23 cellular contexts compared by ENCODE assay signal in the genomic region with DNA sequence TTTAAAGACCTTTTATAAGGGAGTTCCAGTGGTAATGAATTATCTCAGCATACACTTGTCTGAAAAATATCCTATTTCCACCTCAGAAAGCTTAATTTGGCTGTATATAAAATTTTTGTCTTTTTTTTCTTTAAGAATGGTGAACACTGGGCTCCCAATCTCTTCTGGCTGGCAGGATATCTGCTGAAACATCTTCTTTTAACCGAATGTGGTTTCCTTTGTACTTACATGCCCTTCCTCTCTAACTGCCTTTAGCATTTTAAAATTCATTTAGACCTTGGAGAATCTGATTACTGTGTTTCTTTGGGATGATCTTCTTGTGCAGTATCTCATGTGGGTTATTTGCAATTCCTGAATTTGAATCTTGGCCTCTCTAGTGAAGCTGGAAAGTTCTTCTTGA.
"Had no signal": no experiment of that assay in that cellular context is flagged by ENCODE, and none has a peak within 500 bp of the region (broad histone marks: within the 10 kb centered on the region; RNA-seq: fewer than 3 reads in every experiment).

No MANE protein-coding gene starts in this region.

- ATAC-seq: activated T-cell treated with anti-CD3 and anti-CD28 coated beads, Interleukin-2, amount 50 U/mL, for 72 hours; heart right ventricle; left lobe of liver; lower lobe of right lung; right lobe of liver; T-cell; upper lobe of right lung had no signal

- H3K4me3 Mint-ChIP-seq: activated CD4-positive, alpha-beta T cell treated with anti-CD3 and anti-CD28 coated beads, Interleukin-2, amount 10 ng/mL, durations not matched to agents 24 days and 14 days; activated naive CD4-positive, alpha-beta T cell treated with anti-CD3 and anti-CD28 coated beads, Interleukin-2, amount 10 ng/mL, durations not matched to agents 7 days and 5 days; activated T-cell treated with anti-CD3 and anti-CD28 coated beads, Interleukin-2, amount 50 U/mL, for 72 hours; brain; naive B cell; neural crest cell; stimulated activated naive CD8-positive, alpha-beta T cell treated with anti-CD3 and anti-CD28 coated beads, Interleukin-15, Interleukin-2, amounts not matched to agents 100 ng/mL and 50 ng/mL, for 24 hours; T-cell had no signal

- H3K27ac ChIP-seq: epithelial cell of prostate, heart right ventricle, lower lobe of right lung, right lobe of liver, skin epidermis, thyroid gland, upper lobe of right lung had no signal

- H3K27ac Mint-ChIP-seq: activated CD4-positive, alpha-beta T cell treated with anti-CD3 and anti-CD28 coated beads, Interleukin-2, amount 10 ng/mL, durations not matched to agents 24 days and 14 days; activated naive CD4-positive, alpha-beta T cell treated with anti-CD3 and anti-CD28 coated beads, Interleukin-2, amount 10 ng/mL, durations not matched to agents 7 days and 5 days; activated T-cell treated with anti-CD3 and anti-CD28 coated beads, Interleukin-2, amount 50 U/mL, for 72 hours; brain; naive B cell; stimulated activated naive CD8-positive, alpha-beta T cell treated with anti-CD3 and anti-CD28 coated beads, Interleukin-15, Interleukin-2, amounts not matched to agents 100 ng/mL and 50 ng/mL, for 24 hours; T-cell had no signal

- H3K9me3 Mint-ChIP-seq: activated CD4-positive, alpha-beta T cell treated with anti-CD3 and anti-CD28 coated beads, Interleukin-2, amount 10 ng/mL, durations not matched to agents 24 days and 14 days; activated naive CD4-positive, alpha-beta T cell treated with anti-CD3 and anti-CD28 coated beads, Interleukin-2, amount 10 ng/mL, durations not matched to agents 7 days and 5 days; naive B cell; neural crest cell; stimulated activated naive CD8-positive, alpha-beta T cell treated with anti-CD3 and anti-CD28 coated beads, Interleukin-15, Interleukin-2, amounts not matched to agents 100 ng/mL and 50 ng/mL, for 24 hours had no signal

- H3K4me1 ChIP-seq: heart right ventricle, lower lobe of right lung, right lobe of liver, thyroid gland, upper lobe of right lung had no signal

- H3K9me3 ChIP-seq: heart right ventricle, lower lobe of right lung, right lobe of liver, thyroid gland, upper lobe of right lung had no signal

- H3K36me3 ChIP-seq: heart right ventricle, lower lobe of right lung, right lobe of liver, thyroid gland, upper lobe of right lung had no signal

- H3K27me3 Mint-ChIP-seq: activated CD4-positive, alpha-beta T cell treated with anti-CD3 and anti-CD28 coated beads, Interleukin-2, amount 10 ng/mL, durations not matched to agents 24 days and 14 days; activated naive CD4-positive, alpha-beta T cell treated with anti-CD3 and anti-CD28 coated beads, Interleukin-2, amount 10 ng/mL, durations not matched to agents 7 days and 5 days; brain; naive B cell; stimulated activated naive CD8-positive, alpha-beta T cell treated with anti-CD3 and anti-CD28 coated beads, Interleukin-15, Interleukin-2, amounts not matched to agents 100 ng/mL and 50 ng/mL, for 24 hours; T-cell had no signal

- H3K4me3 ChIP-seq: heart right ventricle, lower lobe of right lung, right lobe of liver, skin epidermis, thyroid gland, upper lobe of right lung had no signal

- DNase-seq: activated CD4-positive, alpha-beta T cell treated with anti-CD3 and anti-CD28 coated beads, Interleukin-2, amount 10 ng/mL, durations not matched to agents 24 days and 14 days; activated effector memory CD4-positive, alpha-beta T cell treated with anti-CD3 and anti-CD28 coated beads, Interleukin-2, amount 50 U/mL, for 16 hours; activated naive CD4-positive, alpha-beta T cell treated with anti-CD3 and anti-CD28 coated beads, Interleukin-2, amount 10 ng/mL, durations not matched to agents 7 days and 5 days; activated T-cell treated with anti-CD3 and anti-CD28 coated beads, Interleukin-2, amount 50 U/mL, for 72 hours; aorta; heart right ventricle; kidney; lower lobe of right lung; mesendoderm; naive B cell; occipital lobe; right lobe of liver; stimulated activated CD4-positive, alpha-beta T cell treated with anti-CD3 and anti-CD28 coated beads, Interleukin-1b, Interleukin-23, amount 100 ng/mL, for 48 hours; substantia nigra; T-cell; thyroid gland; upper lobe of right lung had no signal

- H3K4me1 Mint-ChIP-seq: brain, naive B cell, neural crest cell had no signal

- H3K36me3 Mint-ChIP-seq: activated naive CD4-positive, alpha-beta T cell treated with anti-CD3 and anti-CD28 coated beads, Interleukin-2, amount 10 ng/mL, durations not matched to agents 7 days and 5 days; brain; naive B cell; T-cell had no signal

- H3K27me3 ChIP-seq: heart right ventricle, right lobe of liver, thyroid gland, upper lobe of right lung had no signal
